In genomic region chr19:3955688-3956087, GRCh38 we compare ENCODE assay signal across 30 cellular contexts. TPM values are rescaled to one million over a fixed set of nuclear protein-coding genes. Genes with fewer than 3 reads are reported as not detected.
DNase-seq lines count a peak whose midpoint lies in the region; ATAC-seq, FAIRE-seq and TF ChIP-seq lines count a peak whose summit lies in the region.
"Had no signal": no experiment of that assay in that cellular context is flagged by ENCODE, and none has a peak within 500 bp of the region (broad histone marks: within the 10 kb centered on the region; RNA-seq: fewer than 3 reads in every experiment).

No MANE protein-coding gene starts in this region.

- H3K4me1 ChIP-seq in right atrium auricular region (peaks cover 0 to 35% of the 10 kb centered on the region in 2 donors), H1 (replicated peaks in 1 of 4; ENCODE audit: control insufficient read depth in 3 of 4, insufficient read depth in 4 of 4, low read length in 3 of 4) (peaks cover 0 to 6% (median 2%) of the 10 kb centered on the region in 4 experiments; a peak in 4 of 7 replicates), rectal smooth muscle tissue (ENCODE audit: control insufficient read depth, insufficient read depth, low read length) (peaks cover 14% of the 10 kb centered on the region)

- no peaks in the 10 kb centered on the region for H3K79me2 ChIP-seq in H1 (ENCODE audit: control insufficient read depth in 1 of 2, insufficient read depth in 2 of 2, low read length in 2 of 2)

- H3K36me3 ChIP-seq in right atrium auricular region, result peaks cover 49% of the 10 kb centered on the region
- H3K36me3 ChIP-seq in H1 (ENCODE audit: control insufficient read depth in 2 of 4, insufficient read depth in 4 of 4, low read length in 3 of 4), result peaks cover 2 to 28% (median 9%) of the 10 kb centered on the region in 4 experiments; a peak in 5 of 8 replicates
- peaks cover 25% of the 10 kb centered on the region for H3K36me3 ChIP-seq in rectal smooth muscle tissue (ENCODE audit: control insufficient read depth, insufficient read depth, low read length)

- H2AK5ac ChIP-seq in H1 (ENCODE audit: low read depth, low read length), result no peak overlapping the region

- no peak overlapping the region for H2BK20ac ChIP-seq in H1 (ENCODE audit: low read length)

- no peak overlapping the region for H4K5ac ChIP-seq in H1 (ENCODE audit: insufficient read length, low read depth, low read length)

- TF ChIP-seq EP300 in H1 (IDR thresholded peaks at IDR 0.05; ENCODE audit: borderline replicate concordance in 1 of 2, low read depth in 2 of 2, low read length in 2 of 2), result no peak

- H3K27me3 ChIP-seq in right atrium auricular region (no peaks in the 10 kb centered on the region), H1 (replicated peaks in 1 of 4; ENCODE audit: control insufficient read depth in 3 of 4, extremely low read depth in 1 of 4, insufficient read depth in 3 of 4, low read length in 3 of 4) (no peaks in the 10 kb centered on the region), rectal smooth muscle tissue (ENCODE audit: control insufficient read depth, insufficient read depth, low read length) (no peaks in the 10 kb centered on the region)
- H3K27me3 ChIP-seq: MG63, SJCRH30 had no signal

- 92% methylated on average over 8 of the region's 10 CpGs; no CpG with 5 or more reads in 1 of the 2 experiments for WGBS in H1 (ENCODE audit: extremely low coverage in 1 of 2, insufficient coverage in 1 of 2, insufficient read length in 1 of 2, insufficient replicate concordance in 2 of 2, low coverage in 1 of 2, low lambda C conversion rate in 2 of 2, missing lambda C conversion rate in 1 of 2), 2 experiments

- no peak overlapping the region for H2BK15ac ChIP-seq in H1 (ENCODE audit: low read length)

- TF ChIP-seq RAD21 in H1 (IDR thresholded peaks at IDR 0.05 in 1 of 2, conservative IDR thresholded peaks at IDR 0.05 in 1 of 2; ENCODE audit: low read depth in 2 of 2, low read length in 2 of 2), result no peak

- no peak overlapping the region for H4K91ac ChIP-seq in H1 (replicated peaks; ENCODE audit: insufficient read length, low read length)

- no peak overlapping the region for H2BK12ac ChIP-seq in H1 (ENCODE audit: low read depth, low read length)

- POLR2A ChIA-PET in H1 (lab: Charles Lee; ENCODE audit: partially characterized antibody), result interaction anchor here (0.6 to 24.8 kb wide), 9 partner anchors 8 to 89 kb away, joined by 3 to 870 read pairs (median 8); partner anchors contain the start of genes EEF2 and NMRK2

- peak overlapping the region; percentile 45; the same call in 1 of the 2 replicates for H4K8ac ChIP-seq in H1 (ENCODE audit: extremely low read depth, insufficient read depth, low read length)

- H3K4me3 ChIP-seq in right atrium auricular region (no peak overlapping the region), H1 (ENCODE audit: extremely low read depth in 1 of 4, insufficient read depth in 2 of 4, low read depth in 3 of 4, low read length in 4 of 4) (no peak overlapping the region), rectal smooth muscle tissue (ENCODE audit: low read length) (no peak overlapping the region)
- H3K4me3 ChIP-seq: GM23338, MG63, SJCRH30 had no signal

- H3K9me3 ChIP-seq in right atrium auricular region, result no peaks in the 10 kb centered on the region
- no peaks in the 10 kb centered on the region for H3K9me3 ChIP-seq in H1 (ENCODE audit: insufficient read depth in 2 of 2, low read depth in 1 of 2, low read length in 1 of 2)
- H3K9me3 ChIP-seq: MG63, SJCRH30 had no signal

- no peak overlapping the region for H3K14ac ChIP-seq in H1 (ENCODE audit: insufficient read length)

- no peak overlapping the region for H3K9ac ChIP-seq in H1 (replicated peaks in 1 of 4; ENCODE audit: extremely low read depth in 1 of 4, low read depth in 3 of 4, low read length in 3 of 4)
- H3K9ac ChIP-seq in rectal smooth muscle tissue (ENCODE audit: low read length), result no peak overlapping the region

- TF ChIP-seq CTCF in right atrium auricular region (IDR thresholded peaks at IDR 0.05), result no peak
- no peak for TF ChIP-seq CTCF in H1 (IDR thresholded peaks at IDR 0.05; ENCODE audit: control extremely low read depth in 1 of 3, insufficient read depth in 1 of 3, low read depth in 1 of 3, low read length in 3 of 3)
- no peak for TF ChIP-seq CTCF in omental fat pad (IDR thresholded peaks at IDR 0.05)

- H3K18ac ChIP-seq in H1 (ENCODE audit: extremely low read depth, low read length), result no peak overlapping the region

- no peak overlapping the region for H3K4me2 ChIP-seq in H1 (ENCODE audit: insufficient read depth in 1 of 2, low read depth in 2 of 2, low read length in 2 of 2)
- H3K4me2 ChIP-seq: GM23338 had no signal

- ATAC-seq in omental fat pad (ENCODE audit: low FRiP score), result no peak
- ATAC-seq: GM23338, HCT116, Panc1 had no signal

- intact Hi-C loops in cardiac septum (cut with DNase I), result no loop called here

- H2BK120ac ChIP-seq in H1 (replicated peaks; ENCODE audit: low read depth, low read length), result no peak overlapping the region

- FAIRE-seq in H1 (lab: Jason Lieb, UNC), result no peak
- FAIRE-seq: G401.6, GM18507 had no signal

- DNase-seq in right atrium auricular region (ENCODE audit: low spot score) (no peak), cardiac septum (ENCODE audit: low spot score) (no peak), H1 (ENCODE audit: low read depth in 1 of 2, low spot score in 2 of 2) (no peak), NCI-H2196 treated with DMSO at 0.1 percent for 48 hours (lab: John Stamatoyannopoulos, UW; ENCODE audit: unreplicated experiment) (no peak), NCI-H187 (lab: John Stamatoyannopoulos, UW) (no peak), omental fat pad (ENCODE audit: low spot score) (no peak)
- DNase-seq: AML-193; Calu3; CD8-positive, alpha-beta memory T cell; DMS153; MG63; NCI-H1092; NCI-H1436; NCI-H1930; NCI-H2227 treated with DMSO at 0.1 percent for 48 hours; NCI-H510A treated with DMSO at 0.1 percent for 48 hours; NCI-H748 treated with DMSO at 0.1 percent for 48 hours; NK-92 treated with Interleukin-12 subunit alpha and Interleukin-12 subunit beta, amount 100 ng/mL, for 24 hours; SJCRH30 had no signal

- H3K79me1 ChIP-seq in H1 (ENCODE audit: low read depth, low read length), result no peaks in the 10 kb centered on the region

- no peak overlapping the region; the same call in 1 of the 2 replicates for H2BK5ac ChIP-seq in H1 (ENCODE audit: low read depth, low read length)

- H3K4ac ChIP-seq in H1 (replicated peaks; ENCODE audit: insufficient read length, low read depth, low read length), result no peak overlapping the region

- CTCF ChIA-PET in H1 (lab: Charles Lee; ENCODE audit: partially characterized antibody), result interaction anchor here (0.6 to 1.6 kb wide), 5 partner anchors 9 to 172 kb away, joined by 3 to 4 read pairs (median 3); no protein-coding TSS in a partner anchor

- H3K27ac ChIP-seq in right atrium auricular region, result peak overlapping the region; percentile 88 to 98
- no peak overlapping the region for H3K27ac ChIP-seq in H1 (ENCODE audit: low read depth, low read length)
- H3K27ac ChIP-seq in rectal smooth muscle tissue (ENCODE audit: low read depth, low read length), result peak overlapping the region; percentile 32
- H3K27ac ChIP-seq: C4-2B, SJCRH30 had no signal

- TF ChIP-seq POLR2A in H1 (IDR thresholded peaks at IDR 0.05; ENCODE audit: control extremely low read depth in 1 of 2, low read depth in 2 of 2, low read length in 2 of 2), result no peak

- peaks cover 3 to 6% of the 10 kb centered on the region in 2 experiments for H4K20me1 ChIP-seq in H1 (replicated peaks in 1 of 2; ENCODE audit: control insufficient read depth in 1 of 2, insufficient read depth in 2 of 2, low read length in 2 of 2)

- H3K23me2 ChIP-seq in H1 (ENCODE audit: low read depth, low read length), result no peaks in the 10 kb centered on the region

- H3K56ac ChIP-seq in H1 (replicated peaks; ENCODE audit: insufficient read length, low read depth, low read length), result no peak overlapping the region

- no peak overlapping the region for H3K23ac ChIP-seq in H1 (ENCODE audit: insufficient read length)

- no peak overlapping the region for H2AFZ ChIP-seq in H1 (ENCODE audit: low read length)
- H2AFZ ChIP-seq: GM23338 had no signal

RNA-seq across cellular contexts. Expression of gene DAPK3, which starts 15.2 kb away (rescaled TPM):
- 100 to 1,000 TPM in 1 of 2 donors, 10 to 100 TPM in 1; 46.2 to 202 TPM for total RNA-seq in right atrium auricular region
- 180 TPM for total RNA-seq in cardiac septum
- total RNA-seq in H1 (2021; fragmentation: NEBNext Ultra II Directional; extraction: Animal tissue kit (Norgen Biotek cat#: 25700)), result 78.1 and 80.8 TPM in 2 replicates
- 53.2 and 76.8 TPM in 2 replicates for polyA plus RNA-seq in H1 (2011; rRNA removed)
- 70.8 TPM for polyA plus RNA-seq in H1 (2011; cell fraction: cytosol; rRNA removed)
- 106 TPM for polyA plus RNA-seq in H1 (2011; cell fraction: nucleus; rRNA removed)
- 67.8 to 88.3 TPM (median 85.3 TPM) in 4 replicates for polyA plus RNA-seq in H1 (2012, experiment 1 of 2)
- 51.5 TPM for polyA plus RNA-seq in H1 (2012, experiment 2 of 2)
- polyA plus RNA-seq in H1 (2013, experiment 1 of 2), result 41.4 TPM
- 42.2 TPM for polyA plus RNA-seq in H1 (2013, experiment 2 of 2)
- polyA minus RNA-seq in H1 (2011; rRNA and poly(A)+ RNA removed), result 29.4 and 48.1 TPM in 2 replicates
- 45.4 TPM for polyA minus RNA-seq in H1 (2011; cell fraction: cytosol; rRNA and poly(A)+ RNA removed)
- polyA minus RNA-seq in H1 (2011; cell fraction: nucleus; rRNA and poly(A)+ RNA removed), result 29.7 TPM
- total RNA-seq in omental fat pad, result 10 to 100 TPM; 40.7 to 71.7 (median 56.9) TPM

RNA-seq across cellular contexts. Expression of gene NMRK2, which starts 22.8 kb away (rescaled TPM):
- total RNA-seq in right atrium auricular region, result 1,000 to 10,000 TPM; 1,342 to 2,195 TPM
- total RNA-seq in cardiac septum, result 568 TPM
- total RNA-seq in H1 (2021; fragmentation: NEBNext Ultra II Directional; extraction: Animal tissue kit (Norgen Biotek cat#: 25700)), result 86.2 and 87.4 TPM in 2 replicates
- 206 and 227 TPM in 2 replicates for polyA plus RNA-seq in H1 (2011; rRNA removed)
- 162 TPM for polyA plus RNA-seq in H1 (2011; cell fraction: cytosol; rRNA removed)
- polyA plus RNA-seq in H1 (2011; cell fraction: nucleus; rRNA removed), result 147 TPM
- polyA plus RNA-seq in H1 (2012, experiment 1 of 2), result 91.2 to 153 TPM (median 146 TPM) in 4 replicates
- polyA plus RNA-seq in H1 (2012, experiment 2 of 2), result 175 TPM
- polyA plus RNA-seq in H1 (2013, experiment 1 of 2), result 74.9 TPM
- polyA plus RNA-seq in H1 (2013, experiment 2 of 2), result 74.3 TPM
- 24.2 and 37.1 TPM in 2 replicates for polyA minus RNA-seq in H1 (2011; rRNA and poly(A)+ RNA removed)
- 54.2 TPM for polyA minus RNA-seq in H1 (2011; cell fraction: cytosol; rRNA and poly(A)+ RNA removed)
- 39.7 TPM for polyA minus RNA-seq in H1 (2011; cell fraction: nucleus; rRNA and poly(A)+ RNA removed)
- not detected for total RNA-seq in omental fat pad
- total RNA-seq: A172; Calu3; CD8-positive, alpha-beta memory T cell; Daoy; LHCN-M2 had no signal
- polyA plus RNA-seq: AG04450; CD8-positive, alpha-beta memory T cell had no signal

RNA-seq across cellular contexts. Expression of gene EEF2, which starts 29.6 kb away (rescaled TPM):
- total RNA-seq in right atrium auricular region (1,000 to 10,000 TPM; 1,205 to 1,737 TPM), cardiac septum (1,625 TPM), omental fat pad (1,000 to 10,000 TPM; 1,922 to 2,283 (median 2,030) TPM)
- total RNA-seq in H1 (2021; fragmentation: NEBNext Ultra II Directional; extraction: Animal tissue kit (Norgen Biotek cat#: 25700)), result 3,380 and 3,443 TPM in 2 replicates
- 1,554 and 2,482 TPM in 2 replicates for polyA plus RNA-seq in H1 (2011; rRNA removed)
- 2,432 TPM for polyA plus RNA-seq in H1 (2011; cell fraction: cytosol; rRNA removed)
- 2,476 TPM for polyA plus RNA-seq in H1 (2011; cell fraction: nucleus; rRNA removed)
- polyA plus RNA-seq in H1 (2012, experiment 1 of 2), result 3,535 to 4,309 TPM (median 3,652 TPM) in 4 replicates
- 3,970 TPM for polyA plus RNA-seq in H1 (2012, experiment 2 of 2)
- 1,821 TPM for polyA plus RNA-seq in H1 (2013, experiment 1 of 2)
- 1,896 TPM for polyA plus RNA-seq in H1 (2013, experiment 2 of 2)
- 1,497 and 1,567 TPM in 2 replicates for polyA minus RNA-seq in H1 (2011; rRNA and poly(A)+ RNA removed)
- 2,226 TPM for polyA minus RNA-seq in H1 (2011; cell fraction: cytosol; rRNA and poly(A)+ RNA removed)
- polyA minus RNA-seq in H1 (2011; cell fraction: nucleus; rRNA and poly(A)+ RNA removed), result 1,168 TPM

RNA-seq across cellular contexts. Expression of gene PIAS4, which starts 51.8 kb away (rescaled TPM):
- total RNA-seq in right atrium auricular region (10 to 100 TPM; 10.9 to 11.4 TPM), cardiac septum (18.4 TPM), omental fat pad (10 to 100 TPM; 10.6 to 21.6 (median 11.2) TPM)
- 41.4 and 51.4 TPM in 2 replicates for total RNA-seq in H1 (2021; fragmentation: NEBNext Ultra II Directional; extraction: Animal tissue kit (Norgen Biotek cat#: 25700))
- polyA plus RNA-seq in H1 (2011; rRNA removed), result 30.2 and 50.9 TPM in 2 replicates
- 20.8 TPM for polyA plus RNA-seq in H1 (2011; cell fraction: cytosol; rRNA removed)
- 63.1 TPM for polyA plus RNA-seq in H1 (2011; cell fraction: nucleus; rRNA removed)
- 38.4 to 43.8 TPM (median 41.8 TPM) in 4 replicates for polyA plus RNA-seq in H1 (2012, experiment 1 of 2)
- polyA plus RNA-seq in H1 (2012, experiment 2 of 2), result 41.0 TPM
- polyA plus RNA-seq in H1 (2013, experiment 1 of 2), result 50.9 TPM
- polyA plus RNA-seq in H1 (2013, experiment 2 of 2), result 51.6 TPM
- polyA minus RNA-seq in H1 (2011; rRNA and poly(A)+ RNA removed), result 15.1 and 22.0 TPM in 2 replicates
- 18.9 TPM for polyA minus RNA-seq in H1 (2011; cell fraction: cytosol; rRNA and poly(A)+ RNA removed)
- 25.7 TPM for polyA minus RNA-seq in H1 (2011; cell fraction: nucleus; rRNA and poly(A)+ RNA removed)

Comparison
In these comparisons a context has a peak if more than half of its experiments do, and no peak if none do; other contexts are left out.
1. RNA of gene NMRK2, which starts 22.8 kb away (total RNA-seq): 1,342 to 2,195 TPM in right atrium auricular region, 568 TPM in cardiac septum (single experiment) and 86.2 to 87.4 TPM in H1; not detected in omental fat pad; every median in the first group is over 10 times any median in the second.